In genomic region chr16:24908716-24909115, GRCh38 we compare ENCODE assay signal across 7 cellular contexts.
"Had no signal": no experiment of that assay in that cellular context is flagged by ENCODE, and none has a peak within 500 bp of the region (broad histone marks: within the 10 kb centered on the region; RNA-seq: fewer than 3 reads in every experiment).

No MANE protein-coding gene starts in this region.

- H3K9me3 ChIP-seq: HAP-1 had no signal

- H3K4me3 ChIP-seq: GM23248, HAP-1 had no signal

- H3K36me3 ChIP-seq: HAP-1 had no signal

- H3K36me3 Mint-ChIP-seq: IgD-negative memory B cell had no signal

- H3K27ac Mint-ChIP-seq: HFFc6, IgD-negative memory B cell had no signal

- H3K9ac ChIP-seq: GM23248 had no signal

- H3K27ac ChIP-seq: GM23248, HL-60 had no signal

- H3K4me3 Mint-ChIP-seq: HFFc6, IgD-negative memory B cell had no signal

- DNase-seq: GM23248, GOT3, HFFc6, KBM-7 had no signal

- H2AFZ ChIP-seq: GM23248 had no signal

- H3K27me3 Mint-ChIP-seq: IgD-negative memory B cell had no signal

- H3K4me1 ChIP-seq: HAP-1 had no signal
